13 cellular contexts compared by ENCODE assay signal in genomic region chr2:215900865-215901264, GRCh38.
A peak's percentile ranks its signal among the peaks of the same experiment; 100 is the strongest.
DNase-seq lines count a peak whose midpoint lies in the region; ATAC-seq, FAIRE-seq and TF ChIP-seq lines count a peak whose summit lies in the region.
"Had no signal": no experiment of that assay in that cellular context is flagged by ENCODE, and none has a peak within 500 bp of the region (broad histone marks: within the 10 kb centered on the region; RNA-seq: fewer than 3 reads in every experiment).

No MANE protein-coding gene starts in this region.

- intact Hi-C loops in lower lobe of right lung (cut with DNase I): no loop called here
- intact Hi-C loops in A673 (cut with micrococcal nuclease; ENCODE audit: unreplicated experiment): no loop called here

- peak overlapping the region; percentile 53 for H3K27ac ChIP-seq in GM23248
- H3K27ac ChIP-seq in lower lobe of right lung: peak overlapping the region; percentile 18
- no peak overlapping the region for H3K27ac ChIP-seq in A673 (ENCODE audit: low read depth, low read length, poor library complexity, severe bottlenecking)

- BruUV-seq in A673 (replicated peaks; lab: Mats Ljungman, UMichigan): no TSS peak

- H4K20me1 ChIP-seq in GM23248 (ENCODE audit: insufficient read depth): no peaks in the 10 kb centered on the region

- H3K27me3 ChIP-seq in GM23248 (replicated peaks; ENCODE audit: insufficient read depth) (no peaks in the 10 kb centered on the region), lower lobe of right lung (ENCODE audit: low read depth) (no peaks in the 10 kb centered on the region), A673 (replicated peaks; ENCODE audit: insufficient read depth, low read depth, low read length, poor library complexity) (no peaks in the 10 kb centered on the region)

- H3K79me2 ChIP-seq in GM23248 (ENCODE audit: insufficient read depth): no peaks in the 10 kb centered on the region

- peak overlapping the region; percentile 5 for H3K4me2 ChIP-seq in GM23248 (ENCODE audit: unreplicated experiment)
- H3K4me2 ChIP-seq: smooth muscle cell had no signal

- H3K9ac ChIP-seq in GM23248: no peak overlapping the region

- H3K4me1 ChIP-seq in GM23248 (ENCODE audit: insufficient read depth): peaks cover 51% of the 10 kb centered on the region
- H3K4me1 ChIP-seq in lower lobe of right lung: peaks cover 17% of the 10 kb centered on the region
- peaks cover 14% of the 10 kb centered on the region for H3K4me1 ChIP-seq in A673 (ENCODE audit: insufficient read depth, low read length, poor library complexity, severe bottlenecking)

- DNase-seq in GM23248 (no peak), lower lobe of right lung (no peak), A673 (ENCODE audit: low spot score) (no peak), HTR-8/SVneo (ENCODE audit: insufficient read length, low spot score) (no peak), ecto neural progenitor cell (ENCODE audit: low spot score) (no peak), COR-L47 (lab: John Stamatoyannopoulos, UW) (no peak)
- DNase-seq: activated CD4-positive, alpha-beta T cell treated with anti-CD3 and anti-CD28 coated beads, Interleukin-2, amount 50 U/mL, for 1 hour; activated naive CD8-positive, alpha-beta T cell treated with anti-CD3 and anti-CD28 coated beads, Interleukin-2, amount 10 ng/mL, durations not matched to agents 7 days and 5 days; effector CD8-positive, alpha-beta T cell had no signal

- H3F3A ChIP-seq in GM23248 (ENCODE audit: insufficient read depth): peaks cover 50% of the 10 kb centered on the region

- H3K36me3 ChIP-seq in GM23248 (ENCODE audit: low read depth) (no peaks in the 10 kb centered on the region), lower lobe of right lung (no peaks in the 10 kb centered on the region), A673 (ENCODE audit: insufficient read depth, low read length, poor library complexity, severe bottlenecking) (no peaks in the 10 kb centered on the region)

- 99 to 100% methylated on average over 3 of the region's 3 CpGs for WGBS in GM23248 (ENCODE audit: low coverage in 1 of 2, low lambda C conversion rate in 2 of 2, missing lambda C conversion rate in 2 of 2), 2 experiments

- H3K9me3 ChIP-seq in GM23248 (ENCODE audit: low read depth) (no peaks in the 10 kb centered on the region), lower lobe of right lung (no peaks in the 10 kb centered on the region), A673 (ENCODE audit: low read depth, low read length, poor library complexity, severe bottlenecking) (no peaks in the 10 kb centered on the region)

- TF ChIP-seq CTCF in lower lobe of right lung (IDR thresholded peaks at IDR 0.05): no peak
- no peak for TF ChIP-seq CTCF in A673 (conservative IDR thresholded peaks at IDR 0.05; ENCODE audit: low read depth, low read length)

- in situ Hi-C loops in GM23248 (cut with MboI): loop anchor here (10.0 kb wide), 1 partner anchor 446 kb away; no protein-coding TSS in a partner anchor

- no peaks in the 10 kb centered on the region for H3K9me2 ChIP-seq in GM23248 (ENCODE audit: insufficient read depth)

- CTCF ChIA-PET in A673 (lab: Charles Lee): no interaction called here

- no peak for FAIRE-seq in HTR-8/SVneo (lab: Jason Lieb, UNC)

- POLR2A ChIA-PET in A673 (lab: Charles Lee; ENCODE audit: low non-redundant PET): no interaction called here

- H3K4me3 ChIP-seq in GM23248 (no peak overlapping the region), lower lobe of right lung (no peak overlapping the region), A673 (ENCODE audit: low read depth, low read length, poor library complexity, severe bottlenecking) (no peak overlapping the region)
- H3K4me3 ChIP-seq: smooth muscle cell had no signal

- no peak overlapping the region for H2AFZ ChIP-seq in GM23248

- ATAC-seq in GM18868 (IDR thresholded peaks at IDR 0.05; ENCODE audit: unreplicated experiment) (peak; percentile 88), HG03460 (IDR thresholded peaks at IDR 0.05; ENCODE audit: unreplicated experiment) (peak; percentile 52), lower lobe of right lung (peak in 1 of 2 donors; percentile 15)
- ATAC-seq: Right ventricle myocardium inferior had no signal
